In genomic region chrX:41858161-41858775, GRCh38 we compare ENCODE assay signal across 19 cellular contexts.
"Had no signal": no experiment of that assay in that cellular context is flagged by ENCODE, and none has a peak within 500 bp of the region (broad histone marks: within the 10 kb centered on the region; RNA-seq: fewer than 3 reads in every experiment).

No MANE protein-coding gene starts in this region.

- H3K4me3 ChIP-seq: coronary artery, gastroesophageal sphincter, ovary, thoracic aorta, upper lobe of right lung had no signal

- H3K4me3 Mint-ChIP-seq: activated CD4-positive, alpha-beta memory T cell treated with anti-CD3 and anti-CD28 coated beads, Interleukin-2, amount 10 ng/mL, durations not matched to agents 7 days and 5 days; activated naive CD4-positive, alpha-beta T cell treated with anti-CD3 and anti-CD28 coated beads, Interleukin-2, amount 10 ng/mL, durations not matched to agents 7 days and 5 days; activated T-cell treated with anti-CD3 and anti-CD28 coated beads, Interleukin-2, amount 50 U/mL, for 4 hours; stimulated activated effector memory CD8-positive, alpha-beta T cell treated with anti-CD3 and anti-CD28 coated beads, Interleukin-12 subunit alpha, Interleukin-12 subunit beta, amount 100 ng/mL, for 72 hours; T-helper 2 cell treated with Interferon-gamma antibody and Interleukin-4, amounts not matched to agents 5 μg/mL and 100 μg/mL, for 36 hours had no signal

- H3K36me3 ChIP-seq: gastroesophageal sphincter, ovary, thoracic aorta, upper lobe of right lung had no signal

- DNase-seq: activated CD4-positive, alpha-beta memory T cell treated with anti-CD3 and anti-CD28 coated beads, Interleukin-2, amount 10 ng/mL, durations not matched to agents 7 days and 5 days; activated CD4-positive, alpha-beta T cell treated with anti-CD3 and anti-CD28 coated beads for 4 hours; activated effector memory CD4-positive, alpha-beta T cell treated with Interleukin-2 at 50 U/mL for 16 hours; activated naive CD4-positive, alpha-beta T cell treated with anti-CD3 and anti-CD28 coated beads, Interleukin-2, amount 10 ng/mL, durations not matched to agents 7 days and 5 days; activated T-cell treated with anti-CD3 and anti-CD28 coated beads, Interleukin-2, amount 50 U/mL, for 4 hours; aorta; kidney; ovary; stimulated activated CD4-positive, alpha-beta T cell treated with anti-CD3 and anti-CD28 coated beads, Interleukin-4, amount 100 ng/mL, for 24 hours; upper lobe of right lung had no signal

- H3K27ac ChIP-seq: coronary artery, gastroesophageal sphincter, ovary, thoracic aorta, upper lobe of right lung had no signal

- ATAC-seq: activated T-cell treated with anti-CD3 and anti-CD28 coated beads, Interleukin-2, amount 50 U/mL, for 4 hours; esophagus mucosa; gastroesophageal sphincter; left lobe of liver; sciatic nerve; stimulated activated effector memory CD8-positive, alpha-beta T cell treated with anti-CD3 and anti-CD28 coated beads, Interleukin-12 subunit alpha, Interleukin-12 subunit beta, amount 100 ng/mL, for 72 hours; upper lobe of right lung had no signal

- H3K9me3 Mint-ChIP-seq: activated CD4-positive, alpha-beta memory T cell treated with anti-CD3 and anti-CD28 coated beads, Interleukin-2, amount 10 ng/mL, durations not matched to agents 7 days and 5 days; activated naive CD4-positive, alpha-beta T cell treated with anti-CD3 and anti-CD28 coated beads, Interleukin-2, amount 10 ng/mL, durations not matched to agents 7 days and 5 days; activated T-cell treated with anti-CD3 and anti-CD28 coated beads, Interleukin-2, amount 50 U/mL, for 4 hours; stimulated activated effector memory CD8-positive, alpha-beta T cell treated with anti-CD3 and anti-CD28 coated beads, Interleukin-12 subunit alpha, Interleukin-12 subunit beta, amount 100 ng/mL, for 72 hours had no signal

- H3K4me1 ChIP-seq: gastroesophageal sphincter, upper lobe of right lung had no signal

- H3K27me3 ChIP-seq: gastroesophageal sphincter, ovary, upper lobe of right lung had no signal

- H3K27ac Mint-ChIP-seq: activated CD4-positive, alpha-beta memory T cell treated with anti-CD3 and anti-CD28 coated beads, Interleukin-2, amount 10 ng/mL, durations not matched to agents 7 days and 5 days; activated naive CD4-positive, alpha-beta T cell treated with anti-CD3 and anti-CD28 coated beads, Interleukin-2, amount 10 ng/mL, durations not matched to agents 7 days and 5 days; T-helper 2 cell treated with Interferon-gamma antibody and Interleukin-4, amounts not matched to agents 5 μg/mL and 100 μg/mL, for 36 hours had no signal

- H3K27me3 Mint-ChIP-seq: activated CD4-positive, alpha-beta memory T cell treated with anti-CD3 and anti-CD28 coated beads, Interleukin-2, amount 10 ng/mL, durations not matched to agents 7 days and 5 days; activated naive CD4-positive, alpha-beta T cell treated with anti-CD3 and anti-CD28 coated beads, Interleukin-2, amount 10 ng/mL, durations not matched to agents 7 days and 5 days had no signal

- FAIRE-seq: kidney, TTC549 had no signal

- H3K9me3 ChIP-seq: gastroesophageal sphincter, ovary, thoracic aorta, upper lobe of right lung had no signal

- H3K36me3 Mint-ChIP-seq: stimulated activated effector memory CD8-positive, alpha-beta T cell treated with anti-CD3 and anti-CD28 coated beads, Interleukin-12 subunit alpha, Interleukin-12 subunit beta, amount 100 ng/mL, for 72 hours had no signal
